Comparison of ENCODE assay signal across 10 cellular contexts in genomic region chr7:98137826-98138151, GRCh38. TPM values are rescaled to one million over a fixed set of nuclear protein-coding genes. Genes with fewer than 3 reads are reported as not detected.
DNase-seq lines count a peak whose midpoint lies in the region; ATAC-seq, FAIRE-seq and TF ChIP-seq lines count a peak whose summit lies in the region.
"Had no signal": no experiment of that assay in that cellular context is flagged by ENCODE, and none has a peak within 500 bp of the region (broad histone marks: within the 10 kb centered on the region; RNA-seq: fewer than 3 reads in every experiment).

No MANE protein-coding gene starts in this region.

- no peak overlapping the region for H3K4me3 Mint-ChIP-seq in CD8-positive, alpha-beta T cell

- H3K27me3 Mint-ChIP-seq in CD8-positive, alpha-beta T cell (ENCODE audit: low read depth), result no peaks in the 10 kb centered on the region

- no peaks in the 10 kb centered on the region for H3K9me3 Mint-ChIP-seq in CD8-positive, alpha-beta T cell

- no peaks in the 10 kb centered on the region for H3K9me3 ChIP-seq in HepG2 (ENCODE audit: low read length)
- H3K9me3 ChIP-seq in CD8-positive, alpha-beta T cell (ENCODE audit: low read length), result no peaks in the 10 kb centered on the region

- H3K4me3 ChIP-seq in HepG2 (replicated peaks in 1 of 3; ENCODE audit: insufficient read depth in 1 of 3, low read depth in 2 of 3, low read length in 3 of 3), result no peak overlapping the region
- no peak overlapping the region for H3K4me3 ChIP-seq in CD8-positive, alpha-beta T cell (ENCODE audit: low read depth, low read length)

- no peak for FAIRE-seq in HepG2 (lab: Jason Lieb, UNC)

- H3K27ac ChIP-seq in HepG2 (ENCODE audit: extremely low read length, insufficient read depth, low read length), result no peak overlapping the region
- no peak overlapping the region for H3K27ac ChIP-seq in CD8-positive, alpha-beta T cell (ENCODE audit: low read depth, low read length)

- H4K20me1 ChIP-seq in HepG2 (ENCODE audit: insufficient read depth, low read length), result no peaks in the 10 kb centered on the region

- peaks cover 51% of the 10 kb centered on the region for H3K36me3 Mint-ChIP-seq in CD8-positive, alpha-beta T cell

- peaks cover 46% of the 10 kb centered on the region for H3K4me1 ChIP-seq in HepG2 (ENCODE audit: insufficient read depth, low read length)
- peaks cover 13% of the 10 kb centered on the region for H3K4me1 ChIP-seq in CD8-positive, alpha-beta T cell (ENCODE audit: insufficient read depth, low read length)

- no peak for TF ChIP-seq RAD21 in HepG2 (CRISPR knock-in tag; IDR thresholded peaks at IDR 0.05)

- DNase-seq in HepG2 (ENCODE audit: low spot score), result no peak
- no peak for DNase-seq in A172 (ENCODE audit: low spot score)
- no peak for DNase-seq in CD8-positive, alpha-beta T cell
- no peak for DNase-seq in NCI-H2107 (lab: John Stamatoyannopoulos, UW)
- no peak for DNase-seq in NCI-H526 treated with DMSO at 0.1 percent for 48 hours (lab: John Stamatoyannopoulos, UW)
- DNase-seq: kidney glomerular epithelial cell, NCI-H1694 had no signal

- intact Hi-C loops in HepG2 (cut with micrococcal nuclease; ENCODE audit: unreplicated experiment), result no loop called here
- intact Hi-C loops in CD8-positive, alpha-beta T cell (cut with DNase I, micrococcal nuclease), result no loop called here

- H3K27me3 ChIP-seq in HepG2 (ENCODE audit: control insufficient read depth in 1 of 2, insufficient read depth in 2 of 2, low read length in 2 of 2), result no peaks in the 10 kb centered on the region
- H3K27me3 ChIP-seq in CD8-positive, alpha-beta T cell (ENCODE audit: insufficient read depth, low read length), result no peaks in the 10 kb centered on the region

- no peak overlapping the region for H2AFZ ChIP-seq in HepG2 (ENCODE audit: low read length)

- no peak for TF ChIP-seq POLR2A in HepG2 (IDR thresholded peaks at IDR 0.05; ENCODE audit: insufficient read depth in 1 of 2, low read depth in 2 of 2, low read length in 2 of 2)

- TF ChIP-seq EP300 in HepG2 (IDR thresholded peaks at IDR 0.05; ENCODE audit: low read depth in 2 of 2, low read length in 2 of 2) (no peak), HepG2 (CRISPR knock-in tag; IDR thresholded peaks at IDR 0.05; ENCODE audit: borderline replicate concordance) (no peak)

- no peak overlapping the region for H3K9ac ChIP-seq in HepG2 (ENCODE audit: insufficient read depth, low read depth, low read length)

- CTCF ChIA-PET in HepG2 (lab: Yijun Ruan, JAX; ENCODE audit: low intra/inter-chr PET ratio, low total read pairs), result no interaction called here
- CTCF ChIA-PET in CD8-positive, alpha-beta T cell (lab: Charles Lee), result interaction anchor here (1.1 kb wide), 1 partner anchor 31 kb away, joined by 3 read pairs; no protein-coding TSS in a partner anchor

- H3K4me2 ChIP-seq in HepG2 (ENCODE audit: low read depth, low read length), result no peak overlapping the region

- peaks cover 17 to 43% of the 10 kb centered on the region in 2 experiments for H3K36me3 ChIP-seq in HepG2 (replicated peaks in 1 of 2; ENCODE audit: control insufficient read depth in 1 of 2, insufficient read depth in 2 of 2, low read length in 2 of 2)
- H3K36me3 ChIP-seq in CD8-positive, alpha-beta T cell (ENCODE audit: insufficient read depth, low read length), result peaks cover 8% of the 10 kb centered on the region

- TF ChIP-seq CTCF in HepG2 (CRISPR knock-in tag; IDR thresholded peaks at IDR 0.05), result no peak
- no peak for TF ChIP-seq CTCF in CD8-positive, alpha-beta T cell (IDR thresholded peaks at IDR 0.05)

- H3K4me1 Mint-ChIP-seq in CD8-positive, alpha-beta T cell (ENCODE audit: low read depth), result peaks cover 20% of the 10 kb centered on the region

- peak; percentile 63 for ATAC-seq in GM18517 (IDR thresholded peaks at IDR 0.05; ENCODE audit: unreplicated experiment)
- peak; percentile 67 for ATAC-seq in GM21723 (IDR thresholded peaks at IDR 0.05; ENCODE audit: unreplicated experiment)
- peak; percentile 68 for ATAC-seq in HG03520 (IDR thresholded peaks at IDR 0.05; ENCODE audit: unreplicated experiment)
- no peak for ATAC-seq in HepG2
- ATAC-seq in CD8-positive, alpha-beta T cell, result no peak

- peaks cover 45% of the 10 kb centered on the region for H3K79me2 ChIP-seq in HepG2 (ENCODE audit: insufficient read depth, low read length)

- no TSS peak for BruUV-seq in HepG2 (replicated peaks; lab: Mats Ljungman, UMichigan)

- in situ Hi-C loops in HepG2 (cut with HindIII; ENCODE audit: extremely low pct_ligation_motif_present, low pct_unique_long_range_greater_than_20kb), result no loop called here

- WGBS in HepG2 (ENCODE audit: low lambda C conversion rate), result 96% methylated on average over 4 of the region's 4 CpGs

- H3K27ac Mint-ChIP-seq in CD8-positive, alpha-beta T cell, result no peak overlapping the region

- POLR2A ChIA-PET in HepG2 (lab: Yijun Ruan, JAX), result no interaction called here
- POLR2A ChIA-PET in CD8-positive, alpha-beta T cell (lab: Charles Lee), result no interaction called here

RNA-seq across cellular contexts. Expression of gene LMTK2, which starts 31.1 kb away (rescaled TPM):
- 8.1 and 9.5 TPM in 2 replicates for total RNA-seq in HepG2 (2016; rRNA removed; fragmentation: Illumina TruSeq; extraction: Trizol)
- total RNA-seq in HepG2 (2016; cell fraction: cytosol; rRNA removed; fragmentation: Illumina TruSeq; extraction: Trizol; ENCODE audit: low read depth), result 2.7 and 3.2 TPM in 2 replicates
- total RNA-seq in HepG2 (2016; cell fraction: insoluble cytoplasmic fraction; rRNA removed; fragmentation: Illumina TruSeq; extraction: Trizol), result 6.1 and 10.1 TPM in 2 replicates
- total RNA-seq in HepG2 (2016; cell fraction: membrane; rRNA removed; fragmentation: Illumina TruSeq; extraction: Trizol), result 6.2 and 7.5 TPM in 2 replicates
- total RNA-seq in HepG2 (2016; cell fraction: nucleus; rRNA removed; fragmentation: Illumina TruSeq; extraction: Trizol), result 14.1 and 16.3 TPM in 2 replicates
- polyA plus RNA-seq in HepG2 (2011; rRNA removed), result 11.7 and 12.1 TPM in 2 replicates
- polyA plus RNA-seq in HepG2 (2011; cell fraction: cytosol; rRNA removed), result 7.9 and 8.0 TPM in 2 replicates
- 16.6 and 18.4 TPM in 2 replicates for polyA plus RNA-seq in HepG2 (2011; cell fraction: nucleus; rRNA removed)
- 10.0 and 10.9 TPM in 2 replicates for polyA plus RNA-seq in HepG2 (2012)
- polyA plus RNA-seq in HepG2 (2016; cell fraction: cytosol; fragmentation: Illumina TruSeq; extraction: Trizol; ENCODE audit: low read depth), result 0.40 and 0.69 TPM in 2 replicates
- 4.0 and 4.3 TPM in 2 replicates for polyA plus RNA-seq in HepG2 (2016; cell fraction: insoluble cytoplasmic fraction; fragmentation: Illumina TruSeq; extraction: Trizol; ENCODE audit: low read depth)
- 0.68 and 0.84 TPM in 2 replicates for polyA plus RNA-seq in HepG2 (2016; cell fraction: membrane; fragmentation: Illumina TruSeq; extraction: Trizol; ENCODE audit: low read depth)
- polyA plus RNA-seq in HepG2 (2016; cell fraction: nucleus; fragmentation: Illumina TruSeq; extraction: Trizol; ENCODE audit: insufficient read depth, low read depth), result 19.4 and 20.9 TPM in 2 replicates
- 19.1 and 27.7 TPM in 2 replicates for polyA minus RNA-seq in HepG2 (2011; rRNA and poly(A)+ RNA removed; ENCODE audit: low replicate concordance)
- polyA minus RNA-seq in HepG2 (2011; cell fraction: cytosol; rRNA and poly(A)+ RNA removed), result 24.0 and 26.3 TPM in 2 replicates
- polyA minus RNA-seq in HepG2 (2011; cell fraction: nucleus; rRNA and poly(A)+ RNA removed), result 19.1 and 20.0 TPM in 2 replicates
- 8.7 and 9.3 TPM in 2 replicates for total RNA-seq in A172 (2014; rRNA removed; shearing (Covaris generic))
- total RNA-seq in CD8-positive, alpha-beta T cell, result 10 to 100 TPM; 33.5 to 33.8 TPM

Comparison
In these comparisons a context has a peak if more than half of its experiments do, and no peak if none do; other contexts are left out.
1. ATAC-seq: peak in GM18517 (single experiment), GM21723 (single experiment) and HG03520 (single experiment); none in HepG2 (single experiment) and CD8-positive, alpha-beta T cell (single experiment).